Comparison of ENCODE assay signal across 30 cellular contexts in genomic region chr4:14257903-14258302, GRCh38.
"Had no signal": no experiment of that assay in that cellular context is flagged by ENCODE, and none has a peak within 500 bp of the region (broad histone marks: within the 10 kb centered on the region; RNA-seq: fewer than 3 reads in every experiment).

No MANE protein-coding gene starts in this region.

- H3K4me1 ChIP-seq: esophagus muscularis mucosa, foreskin keratinocyte, gastroesophageal sphincter, heart right ventricle, neural progenitor cell, prostate gland, right atrium auricular region, thyroid gland, vagina had no signal

- H3K4me2 ChIP-seq: neural progenitor cell, smooth muscle cell had no signal

- H3K4me3 ChIP-seq: coronary artery, esophagus muscularis mucosa, gastroesophageal sphincter, heart right ventricle, lung, neural progenitor cell, prostate gland, right atrium auricular region, smooth muscle cell, thyroid gland, vagina had no signal

- ATAC-seq: foreskin keratinocyte; gastroesophageal sphincter; heart right ventricle; left lobe of liver; naive thymus-derived CD4-positive, alpha-beta T cell; sciatic nerve; stimulated activated naive CD8-positive, alpha-beta T cell treated with anti-CD3 and anti-CD28 coated beads, Interleukin-15, amount 100 ng/mL, for 72 hours had no signal

- FAIRE-seq: endothelial cell of umbilical vein, keratinocyte had no signal

- H2AFZ ChIP-seq: neural progenitor cell, parathyroid adenoma had no signal

- H3K79me2 ChIP-seq: parathyroid adenoma had no signal

- H3K9ac ChIP-seq: neural progenitor cell, parathyroid adenoma had no signal

- DNase-seq: dermis blood vessel endothelial cell; effector memory CD4-positive, alpha-beta T cell; foreskin keratinocyte; glutamatergic neuron; heart right ventricle; mesendoderm; midbrain; naive thymus-derived CD4-positive, alpha-beta T cell; stimulated activated CD4-positive, alpha-beta T cell treated with anti-CD3 and anti-CD28 coated beads, Interleukin-12 subunit alpha, Interleukin-12 subunit beta, amount 100 ng/mL, for 4 hours; stimulated activated CD4-positive, alpha-beta T cell treated with anti-CD3 and anti-CD28 coated beads, Interleukin-1b, Interleukin-23, amount 100 ng/mL, for 48 hours; stimulated activated CD4-positive, alpha-beta T cell treated with anti-CD3 and anti-CD28 coated beads, Interleukin-4, amount 100 ng/mL, for 1 hour; stimulated activated CD8-positive, alpha-beta memory T cell treated with anti-CD3 and anti-CD28 coated beads, Interleukin-4, amount 100 ng/mL, for 48 hours; stimulated activated naive CD4-positive, alpha-beta T cell; stimulated activated naive CD8-positive, alpha-beta T cell treated with anti-CD3 and anti-CD28 coated beads, Interleukin-15, amount 100 ng/mL, for 72 hours; thyroid gland; trophoblast cell had no signal

- H3K27ac ChIP-seq: coronary artery, esophagus muscularis mucosa, foreskin keratinocyte, gastroesophageal sphincter, heart right ventricle, neural progenitor cell, parathyroid adenoma, prostate gland, right atrium auricular region, thyroid gland, vagina had no signal

- H3K27me3 ChIP-seq: esophagus muscularis mucosa, gastroesophageal sphincter, heart right ventricle, neural progenitor cell, right atrium auricular region, thyroid gland, vagina had no signal

- H3K36me3 ChIP-seq: esophagus muscularis mucosa, gastroesophageal sphincter, heart right ventricle, neural progenitor cell, prostate gland, right atrium auricular region, thyroid gland, vagina had no signal

- H3K9me3 ChIP-seq: esophagus muscularis mucosa, gastroesophageal sphincter, prostate gland, right atrium auricular region, thyroid gland, vagina had no signal
